In genomic region chr16:85735225-85735722, GRCh38 we compare ENCODE assay signal across 8 cellular contexts. TPM values are rescaled to one million over a fixed set of nuclear protein-coding genes. Genes with fewer than 3 reads are reported as not detected.
A peak's percentile ranks its signal among the peaks of the same experiment; 100 is the strongest.
DNase-seq lines count a peak whose midpoint lies in the region; ATAC-seq and TF ChIP-seq lines count a peak whose summit lies in the region.

No MANE protein-coding gene starts in this region.

- peaks cover 0 to 28% of the 10 kb centered on the region in 2 donors for H3K27me3 ChIP-seq in tibial artery

- DNase-seq in activated CD8-positive, alpha-beta memory T cell treated with anti-CD3 and anti-CD28 coated beads for 24 hours = peak; percentile 67
- DNase-seq in stimulated activated CD8-positive, alpha-beta memory T cell treated with anti-CD3 and anti-CD28 coated beads, Interleukin-2, amount 100 ng/mL, for 1 hour (ENCODE audit: low read depth in 2 of 2) = peak; percentile 16 to 17
- DNase-seq in glutamatergic neuron (no peak), tibial artery (no peak), cerebellum (ENCODE audit: low spot score) (no peak), NCI-H1092 (lab: John Stamatoyannopoulos, UW) (no peak)

- H3K27ac ChIP-seq in tibial artery = no peak overlapping the region

- TF ChIP-seq CTCF in glutamatergic neuron (IDR thresholded peaks at IDR 0.05; ENCODE audit: partially characterized antibody, unreplicated experiment) (no peak), tibial artery (IDR thresholded peaks at IDR 0.05) (no peak)

- H3K36me3 Mint-ChIP-seq in glutamatergic neuron (ENCODE audit: unreplicated experiment) = no peaks in the 10 kb centered on the region

- no peaks in the 10 kb centered on the region for H3K4me1 ChIP-seq in tibial artery

- H3K4me3 Mint-ChIP-seq in glutamatergic neuron (ENCODE audit: unreplicated experiment) = no peak overlapping the region

- H3K9me3 ChIP-seq in tibial artery = no peaks in the 10 kb centered on the region

- peaks cover 3% of the 10 kb centered on the region for H3K9me3 Mint-ChIP-seq in glutamatergic neuron (ENCODE audit: unreplicated experiment)

- peaks cover 3% of the 10 kb centered on the region for H3K4me1 Mint-ChIP-seq in glutamatergic neuron (ENCODE audit: low read depth, unreplicated experiment)

- H3K36me3 ChIP-seq in tibial artery = no peaks in the 10 kb centered on the region

- no peak overlapping the region for H3K27ac Mint-ChIP-seq in glutamatergic neuron (ENCODE audit: unreplicated experiment)

- peak; percentile 94 for ATAC-seq in GM19351 (IDR thresholded peaks at IDR 0.05; ENCODE audit: unreplicated experiment)
- peak; percentile 66 for ATAC-seq in HG03139 (IDR thresholded peaks at IDR 0.05; ENCODE audit: unreplicated experiment)

- intact Hi-C loops in tibial artery (cut with DNase I; ENCODE audit: low total_unique reads) = no loop called here

- H3K4me3 ChIP-seq in tibial artery = no peak overlapping the region

- H3K27me3 Mint-ChIP-seq in glutamatergic neuron (ENCODE audit: unreplicated experiment) = peaks cover 3% of the 10 kb centered on the region

RNA-seq across cellular contexts. Expression of gene C16orf74, which starts 15.6 kb away (rescaled TPM):
- total RNA-seq in glutamatergic neuron (ENCODE audit: unreplicated experiment) = 2.6 TPM
- 1.00 TPM for total RNA-seq in cerebellum

RNA-seq across cellular contexts. Expression of gene GINS2, which starts 46.5 kb away (rescaled TPM):
- total RNA-seq in glutamatergic neuron (ENCODE audit: unreplicated experiment) (7.1 TPM), cerebellum (11.3 TPM)

Comparison
In these comparisons a context has a peak if more than half of its experiments do, and no peak if none do; other contexts are left out.
1. DNase-seq: peak in activated CD8-positive, alpha-beta memory T cell treated with anti-CD3 and anti-CD28 coated beads for 24 hours (single experiment) and stimulated activated CD8-positive, alpha-beta memory T cell treated with anti-CD3 and anti-CD28 coated beads, Interleukin-2, amount 100 ng/mL, for 1 hour (2 of 2); none in glutamatergic neuron (single experiment), tibial artery (0 of 2), cerebellum (single experiment) and NCI-H1092 (single experiment).